ENCODE assay signal across 1 cellular context in the genomic region with DNA sequence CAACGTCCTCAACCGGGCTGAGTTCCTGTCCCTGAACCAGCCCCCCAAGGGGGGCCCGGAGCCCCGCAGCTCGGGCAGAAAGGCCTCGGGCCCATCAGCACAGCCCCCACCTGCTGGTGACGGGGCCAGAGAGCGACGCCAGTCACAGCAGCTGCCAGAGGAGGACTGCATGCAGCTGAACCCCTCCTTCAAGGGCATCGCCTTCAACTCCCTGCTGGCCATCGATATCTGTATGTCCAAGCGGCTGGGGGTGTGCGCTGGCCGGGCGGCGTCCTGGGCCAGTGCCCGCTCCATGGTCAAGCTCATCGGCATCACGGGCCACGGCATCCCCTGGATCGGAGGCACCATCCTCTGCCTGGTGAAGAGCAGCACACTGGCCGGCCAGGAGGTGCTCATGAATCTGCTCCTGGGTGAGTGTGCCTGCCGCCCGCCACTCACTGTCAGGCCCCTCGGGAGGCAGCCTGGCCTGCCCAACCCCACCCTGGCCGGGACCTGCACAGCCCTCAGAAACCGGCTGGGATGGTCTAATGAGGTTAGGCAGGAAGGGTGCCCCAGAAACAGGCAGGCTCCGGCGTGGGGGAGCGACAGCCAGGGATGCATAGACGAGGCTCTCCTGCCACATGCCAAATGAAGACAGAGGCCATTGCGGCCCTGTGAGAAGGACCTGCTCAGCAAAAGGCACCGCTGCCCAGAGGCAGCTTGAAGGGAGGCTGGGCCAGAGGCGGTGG.
TF ChIP-seq lines count a peak whose summit lies in the region.

No MANE protein-coding gene starts in this region.

TF ChIP-seq in IMR-90, 13 proteins besides CTCF, POLR2A, EP300 and RAD21:
- TF ChIP-seq, protein P1, sequence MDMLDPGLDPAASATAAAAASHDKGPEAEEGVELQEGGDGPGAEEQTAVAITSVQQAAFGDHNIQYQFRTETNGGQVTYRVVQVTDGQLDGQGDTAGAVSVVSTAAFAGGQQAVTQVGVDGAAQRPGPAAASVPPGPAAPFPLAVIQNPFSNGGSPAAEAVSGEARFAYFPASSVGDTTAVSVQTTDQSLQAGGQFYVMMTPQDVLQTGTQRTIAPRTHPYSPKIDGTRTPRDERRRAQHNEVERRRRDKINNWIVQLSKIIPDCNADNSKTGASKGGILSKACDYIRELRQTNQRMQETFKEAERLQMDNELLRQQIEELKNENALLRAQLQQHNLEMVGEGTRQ (IDR thresholded peaks at IDR 0.05; ENCODE audit: low read depth, low read length), result no peak
- no peak for TF ChIP-seq RCOR1 (IDR thresholded peaks at IDR 0.05; ENCODE audit: insufficient replicate concordance, low read length)
- TF ChIP-seq, protein P2, sequence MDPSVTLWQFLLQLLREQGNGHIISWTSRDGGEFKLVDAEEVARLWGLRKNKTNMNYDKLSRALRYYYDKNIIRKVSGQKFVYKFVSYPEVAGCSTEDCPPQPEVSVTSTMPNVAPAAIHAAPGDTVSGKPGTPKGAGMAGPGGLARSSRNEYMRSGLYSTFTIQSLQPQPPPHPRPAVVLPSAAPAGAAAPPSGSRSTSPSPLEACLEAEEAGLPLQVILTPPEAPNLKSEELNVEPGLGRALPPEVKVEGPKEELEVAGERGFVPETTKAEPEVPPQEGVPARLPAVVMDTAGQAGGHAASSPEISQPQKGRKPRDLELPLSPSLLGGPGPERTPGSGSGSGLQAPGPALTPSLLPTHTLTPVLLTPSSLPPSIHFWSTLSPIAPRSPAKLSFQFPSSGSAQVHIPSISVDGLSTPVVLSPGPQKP (IDR thresholded peaks at IDR 0.05; ENCODE audit: borderline replicate concordance, low read depth, low read length), result no peak
- TF ChIP-seq MAZ (IDR thresholded peaks at IDR 0.05; ENCODE audit: borderline replicate concordance, low read depth, low read length), result no peak
- no peak for TF ChIP-seq BHLHE40 (IDR thresholded peaks at IDR 0.05; ENCODE audit: low read depth, low read length)
- no peak for TF ChIP-seq MAFK (IDR thresholded peaks at IDR 0.05; ENCODE audit: low read depth, low read length)
- TF ChIP-seq MXI1 (IDR thresholded peaks at IDR 0.05; ENCODE audit: borderline replicate concordance, low read depth, low read length), result no peak
- TF ChIP-seq CEBPB (IDR thresholded peaks at IDR 0.05; ENCODE audit: low read depth, low read length), result no peak
